In the genomic region with DNA sequence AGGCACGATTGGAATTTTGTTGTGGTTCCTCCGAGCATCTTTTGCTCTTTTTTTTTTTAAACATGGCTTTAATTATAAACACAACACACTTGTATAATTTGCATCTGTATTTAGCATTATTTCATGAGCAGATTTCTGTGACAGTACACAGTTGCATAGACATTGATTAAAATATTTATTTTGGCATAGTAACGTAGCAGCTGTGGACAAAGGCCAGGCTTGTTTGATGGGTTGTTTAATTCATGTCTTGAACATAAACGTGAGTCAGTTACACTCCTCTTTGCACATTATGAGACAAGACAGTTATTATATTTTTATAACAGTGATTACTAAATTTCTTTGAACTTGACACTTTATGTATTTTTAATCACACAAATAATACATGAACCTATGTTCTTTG, we compare ENCODE assay signal across 25 cellular contexts.
"Had no signal": no experiment of that assay in that cellular context is flagged by ENCODE, and none has a peak within 500 bp of the region (broad histone marks: within the 10 kb centered on the region; RNA-seq: fewer than 3 reads in every experiment).

No MANE protein-coding gene starts in this region.

- H3K36me3 ChIP-seq: brain microvascular endothelial cell, gastroesophageal sphincter, neural progenitor cell, spleen, suprapubic skin, tibial artery had no signal

- H3K9me3 ChIP-seq: spleen, suprapubic skin, tibial artery had no signal

- DNase-seq: activated CD4-positive, alpha-beta T cell treated with anti-CD3 and anti-CD28 coated beads, Interleukin-2, amount 50 U/mL, for 1 hour; activated CD8-positive, alpha-beta T cell treated with anti-CD3 and anti-CD28 coated beads for 36 hours; activated gamma-delta T cell treated with Interleukin-2 at 50 U/mL for 16 hours; activated naive CD4-positive, alpha-beta T cell treated with anti-CD3 and anti-CD28 coated beads, Interleukin-2, amount 50 U/mL, for 16 hours; activated T-cell treated with anti-CD3 and anti-CD28 coated beads, Interleukin-2, amount 50 U/mL, for 4 hours; amniotic stem cell; brain microvascular endothelial cell; dorsolateral prefrontal cortex; effector memory CD4-positive, alpha-beta T cell; head of caudate nucleus; hippocampal formation; left cardiac atrium; midbrain; naive thymus-derived CD8-positive, alpha-beta T cell; occipital lobe; posterior cingulate gyrus; right cardiac atrium; spleen; stimulated activated naive CD4-positive, alpha-beta T cell; tibial artery had no signal

- ATAC-seq: activated CD8-positive, alpha-beta T cell treated with anti-CD3 and anti-CD28 coated beads for 36 hours; activated T-cell treated with anti-CD3 and anti-CD28 coated beads, Interleukin-2, amount 50 U/mL, for 4 hours; activated T-helper 17 cell treated with anti-CD3 and anti-CD28 coated beads, Interleukin-2, amount 50 U/mL, for 72 hours; gastroesophageal sphincter; left cardiac atrium; naive thymus-derived CD8-positive, alpha-beta T cell; right cardiac atrium had no signal

- H3K27me3 ChIP-seq: brain microvascular endothelial cell, gastroesophageal sphincter, spleen, suprapubic skin, tibial artery had no signal

- H3K4me3 ChIP-seq: coronary artery, dorsolateral prefrontal cortex, gastroesophageal sphincter, neural progenitor cell, spleen, suprapubic skin, tibial artery had no signal

- H3K4me1 ChIP-seq: spleen, suprapubic skin had no signal
